In genomic region chr2:85409719-85410583, GRCh38 we compare ENCODE assay signal across 8 cellular contexts. TPM values are rescaled to one million over a fixed set of nuclear protein-coding genes. Genes with fewer than 3 reads are reported as not detected.
A peak's percentile ranks its signal among the peaks of the same experiment; 100 is the strongest.
DNase-seq lines count a peak whose midpoint lies in the region; ATAC-seq and FAIRE-seq lines count a peak whose summit lies in the region.

Gene CAPG, minus strand, starts transcription at chr2:85410366. Its CDS starts 8,221 bp downstream, at chr2:85402145.

- no peaks in the 10 kb centered on the region for H3K9me3 ChIP-seq in GM23248 (ENCODE audit: low read depth)
- H3K9me3 ChIP-seq in MG63 = no peaks in the 10 kb centered on the region
- H3K9me3 ChIP-seq in small intestine (ENCODE audit: control insufficient read depth, low read depth) = no peaks in the 10 kb centered on the region

- peaks cover 24% of the 10 kb centered on the region for H3F3A ChIP-seq in GM23248 (ENCODE audit: insufficient read depth)

- ATAC-seq in activated T-cell treated with anti-CD3 and anti-CD28 coated beads, Interleukin-2, amount 50 U/mL, for 4 hours = peak in 1 of 2 donors; percentile 9
- ATAC-seq in left cardiac atrium = peak in 1 of 2 donors; percentile 45

- DNase-seq in GF-D8 (lab: John Stamatoyannopoulos, UW) (peak; percentile 14), GM23248 (peak; percentile 57), MG63 (peak; percentile 92), left cardiac atrium (peak; percentile 60), small intestine (peak; percentile 88), NCI-H2029 (lab: John Stamatoyannopoulos, UW) (no peak)
- peak; percentile 37 for DNase-seq in activated T-cell treated with anti-CD3 and anti-CD28 coated beads, Interleukin-2, amount 50 U/mL, for 4 hours
- no peak for DNase-seq in activated CD4-positive, CD25-positive, alpha-beta regulatory T cell treated with anti-CD3 and anti-CD28 coated beads, Interleukin-2, amount 50 U/mL, for 72 hours

- H3K36me3 Mint-ChIP-seq in activated T-cell treated with anti-CD3 and anti-CD28 coated beads, Interleukin-2, amount 50 U/mL, for 4 hours (ENCODE audit: insufficient read depth) = no peaks in the 10 kb centered on the region

- no peaks in the 10 kb centered on the region for H3K9me2 ChIP-seq in GM23248 (ENCODE audit: insufficient read depth)

- H3K27me3 Mint-ChIP-seq in activated T-cell treated with anti-CD3 and anti-CD28 coated beads, Interleukin-2, amount 50 U/mL, for 4 hours (ENCODE audit: low read depth) = peaks cover 7% of the 10 kb centered on the region

- WGBS in GM23248 (ENCODE audit: low coverage in 1 of 2, low lambda C conversion rate in 2 of 2, missing lambda C conversion rate in 2 of 2), 2 experiments = 22 to 29% methylated on average over 10 to 12 of the region's 12 CpGs
- 11 to 38% (median 21%) methylated on average over 12 of the region's 12 CpGs for WGBS in small intestine, 3 donors

- peak within 1 kb of the TSS; percentile 67 for H3K4me2 ChIP-seq in GM23248 (ENCODE audit: unreplicated experiment)

- H2AFZ ChIP-seq in GM23248 = peak within 1 kb of the TSS; percentile 22

- in situ Hi-C loops in GM23248 (cut with MboI) = no loop called here

- peaks cover 54% of the 10 kb centered on the region for H3K4me1 Mint-ChIP-seq in activated T-cell treated with anti-CD3 and anti-CD28 coated beads, Interleukin-2, amount 50 U/mL, for 4 hours (ENCODE audit: low read depth)

- H3K27me3 ChIP-seq in GM23248 (replicated peaks; ENCODE audit: insufficient read depth) (no peaks in the 10 kb centered on the region), MG63 (no peaks in the 10 kb centered on the region), small intestine (ENCODE audit: control insufficient read depth in 2 of 2, insufficient read depth in 2 of 2, low read length in 2 of 2) (no peaks in the 10 kb centered on the region)

- intact Hi-C loops in left cardiac atrium (cut with DNase I) = no loop called here

- H3K9ac ChIP-seq in GM23248 = peak within 1 kb of the TSS; percentile 64

- no peak for FAIRE-seq in small intestine (lab: Jason Lieb, UNC)

- peaks cover 65% of the 10 kb centered on the region for H3K79me2 ChIP-seq in GM23248 (ENCODE audit: insufficient read depth)

- H3K36me3 ChIP-seq in GM23248 (ENCODE audit: low read depth) = no peaks in the 10 kb centered on the region
- peaks cover 15% of the 10 kb centered on the region for H3K36me3 ChIP-seq in MG63
- no peaks in the 10 kb centered on the region for H3K36me3 ChIP-seq in small intestine (ENCODE audit: control insufficient read depth in 2 of 2, insufficient read depth in 2 of 2, low read length in 2 of 2)

- no peaks in the 10 kb centered on the region for H4K20me1 ChIP-seq in GM23248 (ENCODE audit: insufficient read depth)

- peak within 1 kb of the TSS; percentile 71 for H3K4me3 Mint-ChIP-seq in activated T-cell treated with anti-CD3 and anti-CD28 coated beads, Interleukin-2, amount 50 U/mL, for 4 hours

- peaks cover 45% of the 10 kb centered on the region for H3K4me1 ChIP-seq in GM23248 (ENCODE audit: insufficient read depth)
- H3K4me1 ChIP-seq in small intestine (ENCODE audit: control insufficient read depth in 2 of 2, insufficient read depth in 1 of 2, low read depth in 1 of 2, low read length in 1 of 2) = peaks cover 3 to 6% of the 10 kb centered on the region in 2 donors

- H3K4me3 ChIP-seq in GM23248 = peak within 1 kb of the TSS; percentile 44
- peak within 1 kb of the TSS; percentile 54 for H3K4me3 ChIP-seq in MG63
- peak within 1 kb of the TSS in 1 of 2 donors; percentile 25 for H3K4me3 ChIP-seq in small intestine (ENCODE audit: low read depth in 1 of 2, low read length in 2 of 2)

- H3K9me3 Mint-ChIP-seq in activated T-cell treated with anti-CD3 and anti-CD28 coated beads, Interleukin-2, amount 50 U/mL, for 4 hours = no peaks in the 10 kb centered on the region

- H3K27ac ChIP-seq in GM23248 = peak within 1 kb of the TSS; percentile 69
- H3K27ac ChIP-seq in small intestine (ENCODE audit: low read depth in 1 of 2, low read length in 1 of 2) = peak within 1 kb of the TSS; percentile 50 to 87

RNA-seq across cellular contexts. Expression of gene CAPG, which starts in this region (rescaled TPM):
- total RNA-seq in GM23248 (2014; rRNA removed; shearing (Covaris generic)) = 223 and 249 TPM in 2 replicates
- 346 and 384 TPM in 2 replicates for polyA plus RNA-seq in GM23248 (2016; fragmentation: Nextera tagmentation; extraction: Ambion mirVana)
- total RNA-seq in MG63 (2014; rRNA removed; shearing (Covaris generic); ENCODE audit: low replicate concordance) = 283 and 538 TPM in 2 replicates
- 10 to 100 TPM in 1 of 3 donors, 1 to 10 TPM in 2; 9.1 to 10.9 (median 9.5) TPM for total RNA-seq in activated T-cell treated with anti-CD3 and anti-CD28 coated beads, Interleukin-2, amount 50 U/mL, for 4 hours
- 10 to 100 TPM; 13.6 to 20.3 TPM for total RNA-seq in left cardiac atrium
- 100 to 1,000 TPM in 1 of 3 donors, 10 to 100 TPM in 2; 35.8 to 130 (median 82.3) TPM for polyA plus RNA-seq in small intestine

Comparison
In these comparisons a context has a peak if more than half of its experiments do, and no peak if none do; other contexts are left out.
1. RNA of gene CAPG (total RNA-seq): 283 to 538 TPM in MG63 and 223 to 249 TPM in GM23248; 13.6 to 20.3 TPM in left cardiac atrium and 9.1 to 10.9 TPM in activated T-cell treated with anti-CD3 and anti-CD28 coated beads, Interleukin-2, amount 50 U/mL, for 4 hours; every median in the first group is over 10 times any median in the second.
2. DNase-seq: peak in GF-D8 (single experiment), GM23248 (single experiment), MG63 (single experiment), activated T-cell treated with anti-CD3 and anti-CD28 coated beads, Interleukin-2, amount 50 U/mL, for 4 hours (single experiment), left cardiac atrium (single experiment) and small intestine (single experiment); none in NCI-H2029 (single experiment) and activated CD4-positive, CD25-positive, alpha-beta regulatory T cell treated with anti-CD3 and anti-CD28 coated beads, Interleukin-2, amount 50 U/mL, for 72 hours (single experiment).